Comparison of ENCODE assay signal across 8 cellular contexts in genomic region chr3:50327129-50327528, GRCh38. TPM values are rescaled to one million over a fixed set of nuclear protein-coding genes. Genes with fewer than 3 reads are reported as not detected.
DNase-seq lines count a peak whose midpoint lies in the region; ATAC-seq and TF ChIP-seq lines count a peak whose summit lies in the region.

No MANE protein-coding gene starts in this region.

- peaks cover 29% of the 10 kb centered on the region for H3K36me3 Mint-ChIP-seq in T-helper 2 cell treated with Interferon-gamma antibody and Interleukin-4, amounts not matched to agents 5 μg/mL and 100 μg/mL, for 36 hours (ENCODE audit: low read depth)
- H3K36me3 Mint-ChIP-seq in activated naive CD8-positive, alpha-beta T cell treated with anti-CD3 and anti-CD28 coated beads for 36 hours, result peaks cover 4% of the 10 kb centered on the region

- H3K27me3 Mint-ChIP-seq in T-helper 2 cell treated with Interferon-gamma antibody and Interleukin-4, amounts not matched to agents 5 μg/mL and 100 μg/mL, for 36 hours (ENCODE audit: low read depth), result no peaks in the 10 kb centered on the region
- H3K27me3 Mint-ChIP-seq in activated naive CD8-positive, alpha-beta T cell treated with anti-CD3 and anti-CD28 coated beads for 36 hours, result no peaks in the 10 kb centered on the region

- H3K9me3 ChIP-seq in left lung (no peaks in the 10 kb centered on the region), testis (no peaks in the 10 kb centered on the region)

- H3K4me3 Mint-ChIP-seq in T-helper 2 cell treated with Interferon-gamma antibody and Interleukin-4, amounts not matched to agents 5 μg/mL and 100 μg/mL, for 36 hours, result peak overlapping the region; percentile 90
- H3K4me3 Mint-ChIP-seq in activated naive CD8-positive, alpha-beta T cell treated with anti-CD3 and anti-CD28 coated beads for 36 hours, result peak overlapping the region; percentile 87

- peak overlapping the region; percentile 69 for H3K27ac Mint-ChIP-seq in T-helper 2 cell treated with Interferon-gamma antibody and Interleukin-4, amounts not matched to agents 5 μg/mL and 100 μg/mL, for 36 hours
- peak overlapping the region; percentile 67 for H3K27ac Mint-ChIP-seq in activated naive CD8-positive, alpha-beta T cell treated with anti-CD3 and anti-CD28 coated beads for 36 hours

- H3K4me1 ChIP-seq in left lung (peaks cover 11 to 68% of the 10 kb centered on the region in 2 donors), testis (peaks cover 37% of the 10 kb centered on the region)

- peaks cover 12% of the 10 kb centered on the region for H3K4me1 Mint-ChIP-seq in T-helper 2 cell treated with Interferon-gamma antibody and Interleukin-4, amounts not matched to agents 5 μg/mL and 100 μg/mL, for 36 hours (ENCODE audit: low read depth)
- H3K4me1 Mint-ChIP-seq in activated naive CD8-positive, alpha-beta T cell treated with anti-CD3 and anti-CD28 coated beads for 36 hours, result peaks cover 32% of the 10 kb centered on the region

- no peaks in the 10 kb centered on the region for H3K9me3 Mint-ChIP-seq in T-helper 2 cell treated with Interferon-gamma antibody and Interleukin-4, amounts not matched to agents 5 μg/mL and 100 μg/mL, for 36 hours
- no peaks in the 10 kb centered on the region for H3K9me3 Mint-ChIP-seq in activated naive CD8-positive, alpha-beta T cell treated with anti-CD3 and anti-CD28 coated beads for 36 hours

- H3K27me3 ChIP-seq in left lung (no peaks in the 10 kb centered on the region), testis (no peaks in the 10 kb centered on the region)

- TF ChIP-seq POLR2A in testis (IDR thresholded peaks at IDR 0.05), result no peak

- 34 to 64% methylated on average over 2 to 4 of the region's 4 CpGs for WGBS in testis, 2 donors

- H3K4me3 ChIP-seq in left lung, result peak overlapping the region; percentile 95 to 100
- peak overlapping the region; percentile 85 to 88 for H3K4me3 ChIP-seq in testis

- no peak for ATAC-seq in left lung

- intact Hi-C loops in left lung (cut with DNase I), result no loop called here
- intact Hi-C loops in testis (cut with DNase I; ENCODE audit: low total_unique reads), result loop anchor here (10.0 kb wide), 1 partner anchor 72 kb away; no protein-coding TSS in a partner anchor

- H3K36me3 ChIP-seq in left lung (peaks cover 0 to 49% of the 10 kb centered on the region in 2 donors), testis (ENCODE audit: low read depth, missing control alignments) (no peaks in the 10 kb centered on the region)

- no peak overlapping the region for H3K27ac ChIP-seq in left lung
- peak overlapping the region in 1 of 2 donors; percentile 59 for H3K27ac ChIP-seq in testis

- DNase-seq in T-helper 2 cell treated with Interferon-gamma antibody and Interleukin-4, amounts not matched to agents 5 μg/mL and 100 μg/mL, for 36 hours (ENCODE audit: low spot score), result no peak
- DNase-seq in T-helper 2 cell (no peak), left lung (no peak), testis (no peak), NCI-H446 (lab: John Stamatoyannopoulos, UW) (no peak), T-helper 9 cell (no peak), NCI-H1105 (lab: John Stamatoyannopoulos, UW) (no peak)
- DNase-seq in activated naive CD8-positive, alpha-beta T cell treated with anti-CD3 and anti-CD28 coated beads for 36 hours, result no peak

- TF ChIP-seq CTCF in left lung (IDR thresholded peaks at IDR 0.05) (no peak), testis (IDR thresholded peaks at IDR 0.05) (no peak)

RNA-seq across cellular contexts. Expression of gene TUSC2, which starts 0.9 kb away (rescaled TPM):
- 10 to 100 TPM; 26.8 to 29.1 TPM for total RNA-seq in activated naive CD8-positive, alpha-beta T cell treated with anti-CD3 and anti-CD28 coated beads for 36 hours
- total RNA-seq in left lung (10 to 100 TPM; 27.8 to 29.6 TPM), testis (10 to 100 TPM; 32.7 to 44.5 TPM)
- 43.4 TPM for polyA plus RNA-seq in testis (ENCODE audit: insufficient read depth, low read depth, low replicate concordance)

RNA-seq across cellular contexts. Expression of gene HYAL2, which starts 4.6 kb away (rescaled TPM):
- total RNA-seq in activated naive CD8-positive, alpha-beta T cell treated with anti-CD3 and anti-CD28 coated beads for 36 hours, result 1 to 10 TPM; 6.5 to 6.8 TPM
- total RNA-seq in left lung (100 to 1,000 TPM; 119 to 171 TPM), testis (100 to 1,000 TPM in 1 of 2 donors, 10 to 100 TPM in 1; 90.9 to 111 TPM)
- polyA plus RNA-seq in testis (ENCODE audit: insufficient read depth, low read depth, low replicate concordance), result 58.6 TPM

RNA-seq across cellular contexts. Expression of gene RASSF1, which starts 13.5 kb away (rescaled TPM):
- 10 to 100 TPM; 51.7 to 53.7 TPM for total RNA-seq in activated naive CD8-positive, alpha-beta T cell treated with anti-CD3 and anti-CD28 coated beads for 36 hours
- total RNA-seq in left lung, result 10 to 100 TPM; 29.8 to 40.7 TPM
- 10 to 100 TPM; 50.0 to 52.2 TPM for total RNA-seq in testis
- polyA plus RNA-seq in testis (ENCODE audit: insufficient read depth, low read depth, low replicate concordance), result 60.1 TPM

RNA-seq across cellular contexts. Expression of gene ZMYND10, which starts 18.4 kb away (rescaled TPM):
- total RNA-seq in activated naive CD8-positive, alpha-beta T cell treated with anti-CD3 and anti-CD28 coated beads for 36 hours, result under 1 TPM; 0.39 to 0.74 TPM
- total RNA-seq in left lung, result 10 to 100 TPM in 1 of 2 donors, 1 to 10 TPM in 1; 1.6 to 16.3 TPM
- 100 to 1,000 TPM; 241 to 335 TPM for total RNA-seq in testis
- polyA plus RNA-seq in testis (ENCODE audit: insufficient read depth, low read depth, low replicate concordance), result 763 TPM

RNA-seq across cellular contexts. Expression of gene NPRL2, which starts 23.4 kb away (rescaled TPM):
- 10 to 100 TPM; 41.1 to 43.8 TPM for total RNA-seq in activated naive CD8-positive, alpha-beta T cell treated with anti-CD3 and anti-CD28 coated beads for 36 hours
- total RNA-seq in left lung, result 10 to 100 TPM; 16.1 to 18.7 TPM
- 10 to 100 TPM; 26.9 to 29.2 TPM for total RNA-seq in testis
- polyA plus RNA-seq in testis (ENCODE audit: insufficient read depth, low read depth, low replicate concordance), result 28.0 TPM

Comparison
In these comparisons a context has a peak if more than half of its experiments do, and no peak if none do; other contexts are left out.
1. RNA of gene HYAL2, which starts 4.6 kb away (total RNA-seq): 119 to 171 TPM in left lung and 90.9 to 111 TPM in testis; 6.5 to 6.8 TPM in activated naive CD8-positive, alpha-beta T cell treated with anti-CD3 and anti-CD28 coated beads for 36 hours; every median in the first group is over 10 times any median in the second.